Comparison of ENCODE assay signal across 8 cellular contexts in the genomic region with DNA sequence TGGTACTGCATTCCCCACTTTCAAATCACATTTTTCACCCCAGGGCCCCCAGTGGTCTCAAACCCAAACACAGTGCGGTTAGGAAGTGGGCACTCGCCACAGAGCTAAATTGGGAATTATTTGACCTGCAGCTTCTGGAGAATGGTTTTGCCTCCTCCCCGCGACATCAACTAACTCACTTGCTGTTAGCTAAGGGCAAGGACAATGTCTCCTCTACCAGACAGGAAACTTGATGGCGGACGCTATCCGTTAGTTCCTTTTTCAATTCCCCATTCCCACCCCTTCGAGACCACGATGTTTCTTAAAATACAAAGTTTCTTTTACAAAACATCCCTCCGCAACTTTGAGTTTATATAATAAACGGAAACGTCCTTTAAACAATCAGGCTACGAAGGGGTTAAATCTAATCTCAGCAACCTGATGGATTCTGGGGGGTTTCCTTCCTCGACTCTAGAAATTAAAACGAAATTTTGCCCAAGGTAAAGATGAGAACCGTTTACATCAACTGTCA. TPM values are rescaled to one million over a fixed set of nuclear protein-coding genes. Genes with fewer than 3 reads are reported as not detected.
DNase-seq lines count a peak whose midpoint lies in the region; ATAC-seq and TF ChIP-seq lines count a peak whose summit lies in the region.

No MANE protein-coding gene starts in this region.

- WGBS in smooth muscle cell (ENCODE audit: low lambda C conversion rate) = 2% methylated on average over 16 of the region's 16 CpGs

- peak overlapping the region; percentile 81 for H3K27ac Mint-ChIP-seq in glutamatergic neuron (ENCODE audit: unreplicated experiment)

- TF ChIP-seq CTCF in left ventricle myocardium inferior (IDR thresholded peaks at IDR 0.05; ENCODE audit: borderline replicate concordance) (no peak), glutamatergic neuron (IDR thresholded peaks at IDR 0.05; ENCODE audit: partially characterized antibody, unreplicated experiment) (no peak), smooth muscle cell (IDR thresholded peaks at IDR 0.05; ENCODE audit: borderline replicate concordance, insufficient read depth, poor library complexity, severe bottlenecking) (no peak)

- H3K36me3 ChIP-seq in left ventricle myocardium inferior (peaks cover 23% of the 10 kb centered on the region), smooth muscle cell (ENCODE audit: low read depth) (no peaks in the 10 kb centered on the region)

- H3K4me2 ChIP-seq in smooth muscle cell = peak overlapping the region; percentile 91

- no peaks in the 10 kb centered on the region for H3K27me3 ChIP-seq in left ventricle myocardium inferior (ENCODE audit: low read depth)
- H3K27me3 ChIP-seq in smooth muscle cell (ENCODE audit: low read depth) = no peaks in the 10 kb centered on the region

- H3K9me3 ChIP-seq in left ventricle myocardium inferior (replicated peaks) (no peaks in the 10 kb centered on the region), smooth muscle cell (replicated peaks; ENCODE audit: low read depth) (no peaks in the 10 kb centered on the region)

- H3K27me3 Mint-ChIP-seq in glutamatergic neuron (ENCODE audit: unreplicated experiment) = peaks cover 4% of the 10 kb centered on the region

- H3K27ac ChIP-seq in left ventricle myocardium inferior (replicated peaks) (peak overlapping the region; percentile 100), smooth muscle cell (ENCODE audit: low read depth) (peak overlapping the region; percentile 99)

- H4K20me1 ChIP-seq in smooth muscle cell (ENCODE audit: low read depth) = peaks cover 39% of the 10 kb centered on the region

- ATAC-seq in left cardiac atrium = no peak
- ATAC-seq in GM19397 (IDR thresholded peaks at IDR 0.05; ENCODE audit: unreplicated experiment) = no peak

- H2AFZ ChIP-seq in smooth muscle cell (ENCODE audit: low read depth) = peak overlapping the region; percentile 86

- H3K4me1 ChIP-seq in left ventricle myocardium inferior = peaks cover 76% of the 10 kb centered on the region
- H3K4me1 ChIP-seq in smooth muscle cell (ENCODE audit: low read depth) = peaks cover 18% of the 10 kb centered on the region

- H3K4me1 Mint-ChIP-seq in glutamatergic neuron (ENCODE audit: low read depth, unreplicated experiment) = peaks cover 36% of the 10 kb centered on the region

- H3K79me2 ChIP-seq in smooth muscle cell (ENCODE audit: low read depth) = peaks cover 38% of the 10 kb centered on the region

- peaks cover 4% of the 10 kb centered on the region for H3K9me3 Mint-ChIP-seq in glutamatergic neuron (ENCODE audit: unreplicated experiment)

- H3K4me3 ChIP-seq in left ventricle myocardium inferior = peak overlapping the region; percentile 96
- peak overlapping the region; percentile 93 for H3K4me3 ChIP-seq in smooth muscle cell

- H3K9ac ChIP-seq in smooth muscle cell (ENCODE audit: low read depth) = peak overlapping the region; percentile 81

- DNase-seq in left ventricle myocardium inferior = no peak
- no peak for DNase-seq in left cardiac atrium
- peak; percentile 17 for DNase-seq in activated CD8-positive, alpha-beta memory T cell treated with anti-CD3 and anti-CD28 coated beads, Interleukin-2, amount 50 U/mL, for 4 hours
- no peak for DNase-seq in glutamatergic neuron
- no peak for DNase-seq in smooth muscle cell (lab: John Stamatoyannopoulos, UW; ENCODE audit: unreplicated experiment)
- no peak for DNase-seq in D341Med (ENCODE audit: low spot score)
- no peak for DNase-seq in AML-193 (lab: John Stamatoyannopoulos, UW)

- H3F3A ChIP-seq in smooth muscle cell (ENCODE audit: low read depth) = no peaks in the 10 kb centered on the region

- H3K4me3 Mint-ChIP-seq in glutamatergic neuron (ENCODE audit: unreplicated experiment) = peak overlapping the region; percentile 84

- intact Hi-C loops in left ventricle myocardium inferior (cut with micrococcal nuclease) (loop anchor here (10.0 kb wide), 1 partner anchor 223 kb away; no protein-coding TSS in a partner anchor), left cardiac atrium (cut with DNase I) (loop anchor here in 1 of 2 donors (2.0 to 5.0 kb wide), 2 partner anchors 79 to 216 kb away; no protein-coding TSS in a partner anchor)

- H3K36me3 Mint-ChIP-seq in glutamatergic neuron (ENCODE audit: unreplicated experiment) = no peaks in the 10 kb centered on the region

RNA-seq across cellular contexts. Expression of gene KAT7, which starts 0.5 kb away (rescaled TPM):
- 52.6 TPM for total RNA-seq in left ventricle myocardium inferior
- total RNA-seq in left cardiac atrium = 10 to 100 TPM; 47.5 to 49.0 TPM
- 65.7 TPM for total RNA-seq in glutamatergic neuron (ENCODE audit: unreplicated experiment)
- total RNA-seq in smooth muscle cell = 22.7 and 32.0 TPM in 2 replicates
- polyA plus RNA-seq in smooth muscle cell = 17.2 and 21.7 TPM in 2 replicates

RNA-seq across cellular contexts. Expression of gene FAM117A, which starts 24.1 kb away (rescaled TPM):
- total RNA-seq in left ventricle myocardium inferior (12.8 TPM), left cardiac atrium (10 to 100 TPM in 1 of 2 donors, 1 to 10 TPM in 1; 5.3 to 13.9 TPM), glutamatergic neuron (ENCODE audit: unreplicated experiment) (11.9 TPM), smooth muscle cell (4.9 and 7.1 TPM in 2 replicates)
- polyA plus RNA-seq in smooth muscle cell = 6.3 and 8.3 TPM in 2 replicates

RNA-seq across cellular contexts. Expression of gene TAC4, which starts 59.9 kb away (rescaled TPM):
- total RNA-seq in left ventricle myocardium inferior (0.44 TPM), left cardiac atrium (not detected), glutamatergic neuron (ENCODE audit: unreplicated experiment) (not detected), smooth muscle cell (not detected in 2 replicates)
- not detected in 2 replicates for polyA plus RNA-seq in smooth muscle cell
